ENCODE assay signal across 23 cellular contexts in genomic region chr2:205658068-205658467, GRCh38. TPM values are rescaled to one million over a fixed set of nuclear protein-coding genes. Genes with fewer than 3 reads are reported as not detected.
"Had no signal": no experiment of that assay in that cellular context is flagged by ENCODE, and none has a peak within 500 bp of the region (broad histone marks: within the 10 kb centered on the region; RNA-seq: fewer than 3 reads in every experiment).

No MANE protein-coding gene starts in this region.

- H3K4me1 ChIP-seq: right lobe of liver had no signal

- H3K36me3 ChIP-seq: left lung, lower lobe of right lung, ovary, right atrium auricular region, right lobe of liver, tibial nerve, uterus had no signal

- H3K4me3 ChIP-seq: left lung, lower lobe of right lung, ovary, right atrium auricular region, right lobe of liver, smooth muscle cell, tibial nerve, uterus had no signal

- H3K27me3 ChIP-seq: left lung, ovary, right atrium auricular region, right lobe of liver, tibial nerve, uterus had no signal

- H3K27ac ChIP-seq: left lung, lower lobe of right lung, ovary, right atrium auricular region, right lobe of liver, tibial nerve, uterus had no signal

- DNase-seq: kidney glomerular epithelial cell; left colon; left lung; lower lobe of right lung; mesenchymal stem cell; naive thymus-derived CD8-positive, alpha-beta T cell; nephron progenitor cell; ovary; right lobe of liver; stimulated activated CD4-positive, alpha-beta T cell treated with anti-CD3 and anti-CD28 coated beads, Interleukin-1b, Interleukin-23, amount 100 ng/mL, for 48 hours; stimulated activated CD4-positive, alpha-beta T cell treated with anti-CD3 and anti-CD28 coated beads, Interleukin-2, amount 100 ng/mL, for 48 hours; stimulated activated CD4-positive, alpha-beta T cell treated with anti-CD3 and anti-CD28 coated beads, Interleukin-4, amount 100 ng/mL, for 4 hours; stimulated activated CD8-positive, alpha-beta memory T cell treated with anti-CD3 and anti-CD28 coated beads, Interleukin-4, amount 100 ng/mL, for 48 hours; stimulated activated naive CD4-positive, alpha-beta T cell treated with Interleukin-2 at 50 U/mL for 16 hours; stimulated activated naive CD8-positive, alpha-beta T cell treated with anti-CD3 and anti-CD28 coated beads, Interleukin-15, amount 100 ng/mL, for 72 hours; substantia nigra had no signal

- H3K4me3 Mint-ChIP-seq: naive thymus-derived CD8-positive, alpha-beta T cell; nephron progenitor cell; stimulated activated memory B cell treated with anti-CD40 and anti-IgM and Interleukin-4, amounts not matched to agents 10 μg/mL and 1 μg/mL and 100 μg/mL, for 72 hours; stimulated activated naive CD8-positive, alpha-beta T cell treated with anti-CD3 and anti-CD28 coated beads, Interleukin-15, amount 100 ng/mL, for 72 hours; type B pancreatic cell had no signal

- H3K27me3 Mint-ChIP-seq: naive thymus-derived CD8-positive, alpha-beta T cell; stimulated activated naive CD8-positive, alpha-beta T cell treated with anti-CD3 and anti-CD28 coated beads, Interleukin-15, amount 100 ng/mL, for 72 hours; type B pancreatic cell had no signal

- H3K9me3 Mint-ChIP-seq: naive thymus-derived CD8-positive, alpha-beta T cell; nephron progenitor cell; stimulated activated memory B cell treated with anti-CD40 and anti-IgM and Interleukin-4, amounts not matched to agents 10 μg/mL and 1 μg/mL and 100 μg/mL, for 72 hours; type B pancreatic cell had no signal

- H3K4me2 ChIP-seq: smooth muscle cell had no signal

- H3K27ac Mint-ChIP-seq: naive thymus-derived CD8-positive, alpha-beta T cell; nephron progenitor cell; progenitor cell of endocrine pancreas; stimulated activated memory B cell treated with anti-CD40 and anti-IgM and Interleukin-4, amounts not matched to agents 10 μg/mL and 1 μg/mL and 100 μg/mL, for 72 hours; stimulated activated naive CD8-positive, alpha-beta T cell treated with anti-CD3 and anti-CD28 coated beads, Interleukin-15, amount 100 ng/mL, for 72 hours; type B pancreatic cell had no signal

- H3K9me3 ChIP-seq: left lung, lower lobe of right lung, ovary, right atrium auricular region, right lobe of liver, uterus had no signal

- H3K36me3 Mint-ChIP-seq: naive thymus-derived CD8-positive, alpha-beta T cell; stimulated activated memory B cell treated with anti-CD40 and anti-IgM and Interleukin-4, amounts not matched to agents 10 μg/mL and 1 μg/mL and 100 μg/mL, for 72 hours; type B pancreatic cell had no signal

RNA-seq across cellular contexts. Expression of gene NRP2, which starts 24.2 kb away (rescaled TPM):
- polyA plus RNA-seq: naive thymus-derived CD8-positive, alpha-beta T cell had no signal
